8 cellular contexts compared by ENCODE assay signal in the genomic region with DNA sequence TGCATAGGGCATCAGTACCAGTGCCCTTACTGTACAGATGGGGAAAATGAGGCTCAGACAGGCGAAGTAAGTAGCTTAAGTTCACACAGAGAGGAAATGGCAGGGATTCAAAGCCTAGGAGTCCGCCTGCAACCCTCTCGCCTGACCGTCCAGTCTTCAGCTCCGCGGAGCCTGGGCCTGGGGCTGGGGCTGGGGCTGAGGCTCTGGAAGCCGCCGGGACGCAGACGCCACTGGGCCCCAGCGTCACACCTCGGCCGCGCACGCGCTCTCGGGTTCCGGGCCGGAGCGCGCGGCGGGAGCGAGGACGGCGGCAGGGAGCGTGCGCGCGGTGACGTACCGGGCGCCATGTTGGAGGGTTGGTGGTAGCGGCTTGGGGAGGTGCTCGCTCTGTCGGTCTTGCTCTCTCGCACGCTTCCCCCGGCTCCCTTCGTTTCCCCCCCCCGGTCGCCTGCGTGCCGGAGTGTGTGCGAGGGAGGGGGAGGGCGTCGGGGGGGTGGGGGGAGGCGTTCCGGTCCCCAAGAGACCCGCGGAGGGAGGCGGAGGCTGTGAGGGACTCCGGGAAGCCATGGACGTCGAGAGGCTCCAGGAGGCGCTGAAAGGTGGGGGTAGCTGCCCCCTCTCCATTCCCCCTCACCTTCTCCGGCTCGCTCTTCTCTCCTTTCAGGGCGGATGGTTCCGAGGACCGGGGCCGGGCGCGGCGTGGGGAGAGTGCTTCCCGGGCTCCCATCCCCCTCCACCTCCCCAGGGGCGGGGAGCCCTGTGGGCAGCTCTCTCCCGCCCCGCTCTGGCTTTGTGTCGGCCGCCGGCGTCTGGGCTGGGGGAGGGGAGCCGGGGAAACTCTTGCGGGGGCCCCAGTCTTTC. TPM values are rescaled to one million over a fixed set of nuclear protein-coding genes. Genes with fewer than 3 reads are reported as not detected.
DNase-seq lines count a peak whose midpoint lies in the region; ATAC-seq and TF ChIP-seq lines count a peak whose summit lies in the region.

A gene with protein sequence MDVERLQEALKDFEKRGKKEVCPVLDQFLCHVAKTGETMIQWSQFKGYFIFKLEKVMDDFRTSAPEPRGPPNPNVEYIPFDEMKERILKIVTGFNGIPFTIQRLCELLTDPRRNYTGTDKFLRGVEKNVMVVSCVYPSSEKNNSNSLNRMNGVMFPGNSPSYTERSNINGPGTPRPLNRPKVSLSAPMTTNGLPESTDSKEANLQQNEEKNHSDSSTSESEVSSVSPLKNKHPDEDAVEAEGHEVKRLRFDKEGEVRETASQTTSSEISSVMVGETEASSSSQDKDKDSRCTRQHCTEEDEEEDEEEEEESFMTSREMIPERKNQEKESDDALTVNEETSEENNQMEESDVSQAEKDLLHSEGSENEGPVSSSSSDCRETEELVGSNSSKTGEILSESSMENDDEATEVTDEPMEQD (plus strand): TSS at position 339 of the 861 bp plus-strand sequence. CDS start 227 bp downstream, at position 566.

- intact Hi-C loops in Panc1 (cut with micrococcal nuclease; ENCODE audit: unreplicated experiment) (no loop called here), esophagus squamous epithelium (cut with DNase I) (no loop called here)

- H3K36me3 ChIP-seq in HUES64 (ENCODE audit: insufficient read depth, low read length) (peaks cover 38% of the 10 kb centered on the region), Panc1 (ENCODE audit: control insufficient read depth, insufficient read depth, low read length) (peaks cover 20% of the 10 kb centered on the region), esophagus squamous epithelium (peaks cover 0 to 29% (median 0%) of the 10 kb centered on the region in 3 donors)

- H3K4me3 ChIP-seq in HUES64 (ENCODE audit: low read length), result peak within 1 kb of the TSS; percentile 89
- H3K4me3 ChIP-seq in Panc1 (ENCODE audit: low read depth in 2 of 2, low read length in 2 of 2), result peak within 1 kb of the TSS; percentile 84 to 90
- peak within 1 kb of the TSS; percentile 83 to 96 (median 94) for H3K4me3 ChIP-seq in esophagus squamous epithelium

- peak within 1 kb of the TSS; percentile 92 for H3K4me3 Mint-ChIP-seq in activated T-cell treated with anti-CD3 and anti-CD28 coated beads, Interleukin-2, amount 50 U/mL, for 72 hours
- peak within 1 kb of the TSS; percentile 80 to 96 (median 91) for H3K4me3 Mint-ChIP-seq in naive B cell
- H3K4me3 Mint-ChIP-seq in stimulated activated memory B cell treated with anti-CD40 and anti-IgM and Interleukin-4, amounts not matched to agents 10 μg/mL and 1 μg/mL and 100 μg/mL, for 72 hours, result peak within 1 kb of the TSS; percentile 87

- peak; percentile 48 for DNase-seq in DMS153 treated with DMSO at 0.1 percent for 48 hours (lab: John Stamatoyannopoulos, UW; ENCODE audit: unreplicated experiment)
- DNase-seq in Panc1 (ENCODE audit: low read depth, low spot score), result no peak
- DNase-seq in activated T-cell treated with anti-CD3 and anti-CD28 coated beads, Interleukin-2, amount 50 U/mL, for 72 hours, result peak; percentile 93 to 95
- peak; percentile 38 for DNase-seq in esophagus squamous epithelium (lab: John Stamatoyannopoulos, UW)
- peak; percentile 91 for DNase-seq in naive B cell

- ATAC-seq in GM21515 (IDR thresholded peaks at IDR 0.05; ENCODE audit: unreplicated experiment), result peak; percentile 92
- peak; percentile 96 for ATAC-seq in Panc1
- ATAC-seq in activated T-cell treated with anti-CD3 and anti-CD28 coated beads, Interleukin-2, amount 50 U/mL, for 72 hours (replicated peaks in 1 of 2), result peak; percentile 86 to 90
- peak; percentile 88 to 89 for ATAC-seq in naive B cell (ENCODE audit: low read depth in 2 of 2)
- peak; percentile 95 for ATAC-seq in stimulated activated memory B cell treated with anti-CD40 and anti-IgM and Interleukin-4, amounts not matched to agents 10 μg/mL and 1 μg/mL and 100 μg/mL, for 72 hours

- H3K4me1 ChIP-seq in HUES64 (ENCODE audit: insufficient read depth, low read length), result peaks cover 24% of the 10 kb centered on the region
- peaks cover 16% of the 10 kb centered on the region; the same call in 1 of the 2 replicates for H3K4me1 ChIP-seq in Panc1 (ENCODE audit: control insufficient read depth, insufficient read depth, low read length)
- H3K4me1 ChIP-seq in esophagus squamous epithelium, result peaks cover 16 to 51% (median 21%) of the 10 kb centered on the region in 3 donors

- no peaks in the 10 kb centered on the region for H3K9me3 ChIP-seq in HUES64 (ENCODE audit: insufficient read depth, low read depth, low read length)
- H3K9me3 ChIP-seq in Panc1 (ENCODE audit: control insufficient read depth, insufficient read depth, low read depth, low read length), result no peaks in the 10 kb centered on the region
- H3K9me3 ChIP-seq in esophagus squamous epithelium, result no peaks in the 10 kb centered on the region

- H3K27ac Mint-ChIP-seq in activated T-cell treated with anti-CD3 and anti-CD28 coated beads, Interleukin-2, amount 50 U/mL, for 72 hours, result peak within 1 kb of the TSS; percentile 90
- H3K27ac Mint-ChIP-seq in naive B cell, result peak within 1 kb of the TSS; percentile 85 to 97 (median 93)
- H3K27ac Mint-ChIP-seq in stimulated activated memory B cell treated with anti-CD40 and anti-IgM and Interleukin-4, amounts not matched to agents 10 μg/mL and 1 μg/mL and 100 μg/mL, for 72 hours, result peak within 1 kb of the TSS; percentile 82

- no peaks in the 10 kb centered on the region for H3K9me3 Mint-ChIP-seq in activated T-cell treated with anti-CD3 and anti-CD28 coated beads, Interleukin-2, amount 50 U/mL, for 72 hours
- no peaks in the 10 kb centered on the region for H3K9me3 Mint-ChIP-seq in naive B cell
- no peaks in the 10 kb centered on the region for H3K9me3 Mint-ChIP-seq in stimulated activated memory B cell treated with anti-CD40 and anti-IgM and Interleukin-4, amounts not matched to agents 10 μg/mL and 1 μg/mL and 100 μg/mL, for 72 hours

- H3K36me3 Mint-ChIP-seq in activated T-cell treated with anti-CD3 and anti-CD28 coated beads, Interleukin-2, amount 50 U/mL, for 72 hours (ENCODE audit: insufficient read depth in 2 of 2), result peaks cover 10 to 27% of the 10 kb centered on the region in 2 donors
- H3K36me3 Mint-ChIP-seq in naive B cell, result peaks cover 0 to 1% of the 10 kb centered on the region in 2 donors
- H3K36me3 Mint-ChIP-seq in stimulated activated memory B cell treated with anti-CD40 and anti-IgM and Interleukin-4, amounts not matched to agents 10 μg/mL and 1 μg/mL and 100 μg/mL, for 72 hours, result peaks cover 31% of the 10 kb centered on the region

- POLR2A ChIA-PET in Panc1 (lab: Charles Lee), result no interaction called here

- peak within 1 kb of the TSS; percentile 94 for H3K9ac ChIP-seq in HUES64 (ENCODE audit: low read depth, low read length)

- CTCF ChIA-PET in Panc1 (lab: Charles Lee), result no interaction called here

- H3K27me3 Mint-ChIP-seq in activated T-cell treated with anti-CD3 and anti-CD28 coated beads, Interleukin-2, amount 50 U/mL, for 72 hours (ENCODE audit: low read depth), result no peaks in the 10 kb centered on the region
- H3K27me3 Mint-ChIP-seq in naive B cell, result no peaks in the 10 kb centered on the region
- H3K27me3 Mint-ChIP-seq in stimulated activated memory B cell treated with anti-CD40 and anti-IgM and Interleukin-4, amounts not matched to agents 10 μg/mL and 1 μg/mL and 100 μg/mL, for 72 hours, result no peaks in the 10 kb centered on the region

- TF ChIP-seq CTCF in Panc1 (IDR thresholded peaks at IDR 0.05) (no peak), esophagus squamous epithelium (IDR thresholded peaks at IDR 0.05) (peak in 2 of 6 experiments; percentile 6 to 14)

- BruUV-seq in Panc1 (replicated peaks; lab: Mats Ljungman, UMichigan), result no TSS peak

- H3K27ac ChIP-seq in HUES64 (ENCODE audit: low read depth, low read length) (peak within 1 kb of the TSS; percentile 98), Panc1 (ENCODE audit: low read length) (peak within 1 kb of the TSS; percentile 93), esophagus squamous epithelium (peak within 1 kb of the TSS; percentile 97 to 99 (median 99))

- TF ChIP-seq POLR2A in esophagus squamous epithelium (IDR thresholded peaks at IDR 0.05), result peak in 3 of 4 donors; percentile 63 to 94 (median 69)

- peaks cover 40% of the 10 kb centered on the region for H3K4me1 Mint-ChIP-seq in activated T-cell treated with anti-CD3 and anti-CD28 coated beads, Interleukin-2, amount 50 U/mL, for 72 hours (ENCODE audit: low read depth)
- H3K4me1 Mint-ChIP-seq in naive B cell, result peaks cover 25 to 38% (median 38%) of the 10 kb centered on the region in 3 donors
- peaks cover 35% of the 10 kb centered on the region for H3K4me1 Mint-ChIP-seq in stimulated activated memory B cell treated with anti-CD40 and anti-IgM and Interleukin-4, amounts not matched to agents 10 μg/mL and 1 μg/mL and 100 μg/mL, for 72 hours

- H3K27me3 ChIP-seq in HUES64 (ENCODE audit: insufficient read depth, low read length) (no peaks in the 10 kb centered on the region), Panc1 (ENCODE audit: control insufficient read depth, insufficient read depth, low read length) (no peaks in the 10 kb centered on the region), esophagus squamous epithelium (no peaks in the 10 kb centered on the region)

- 2% methylated on average over 51 of the region's 75 CpGs for WGBS in HUES64
- WGBS in esophagus squamous epithelium, 2 donors, result no CpG with 5 or more reads among the region's 75 CpGs

- in situ Hi-C loops in Panc1 (cut with HindIII; ENCODE audit: low pct_unique_long_range_greater_than_20kb, low sequenced_read_pairs), result no loop called here

RNA-seq across cellular contexts. Expression of the gene that starts here (rescaled TPM):
- polyA plus RNA-seq in HUES64 (2013, experiment 1 of 2), result 74.7 TPM
- polyA plus RNA-seq in HUES64 (2013, experiment 2 of 2), result 68.5 TPM
- total RNA-seq in Panc1 (2021; ENCODE audit: unreplicated experiment) (59.8 TPM), esophagus squamous epithelium (10 to 100 TPM; 22.7 to 38.9 (median 30.6) TPM)
- polyA plus RNA-seq in Panc1 (2012; ENCODE audit: insufficient read length), result 26.2 TPM
- 100 to 1,000 TPM in 1 of 2 donors, 10 to 100 TPM in 1; 99.5 to 101 TPM for total RNA-seq in activated T-cell treated with anti-CD3 and anti-CD28 coated beads, Interleukin-2, amount 50 U/mL, for 72 hours
- polyA plus RNA-seq in naive B cell (ENCODE audit: low read depth in 6 of 6), result 10 to 100 TPM; 18.0 to 42.7 (median 30.2) TPM
